22 cellular contexts compared by ENCODE assay signal in the genomic region with DNA sequence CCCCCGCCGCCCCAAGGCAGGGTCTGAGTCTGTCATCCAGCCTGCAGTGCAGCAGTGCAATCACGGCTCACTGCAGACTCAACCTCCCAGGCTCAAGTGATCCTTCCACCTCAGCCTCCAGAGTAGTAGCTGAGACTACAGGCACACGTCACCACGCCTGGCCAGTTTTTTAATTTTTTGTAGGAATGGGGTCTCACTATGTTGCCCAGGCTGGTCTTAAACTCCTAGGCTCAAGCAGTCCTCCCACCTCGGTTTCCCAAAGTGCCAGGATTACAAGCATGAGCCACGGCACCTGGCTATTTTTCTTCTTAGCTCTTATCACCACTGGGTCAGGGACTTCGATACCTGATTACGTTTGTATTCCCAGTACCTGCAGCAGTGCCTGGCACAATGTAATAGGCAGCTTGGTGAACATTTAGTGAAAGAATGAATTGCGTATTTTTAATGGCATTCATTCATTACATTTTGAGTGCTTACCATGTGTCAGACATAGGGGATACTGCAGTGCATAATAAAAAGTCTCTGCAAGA. TPM values are rescaled to one million over a fixed set of nuclear protein-coding genes. Genes with fewer than 3 reads are reported as not detected.
DNase-seq lines count a peak whose midpoint lies in the region; ATAC-seq and TF ChIP-seq lines count a peak whose summit lies in the region.
"Had no signal": no experiment of that assay in that cellular context is flagged by ENCODE, and none has a peak within 500 bp of the region (broad histone marks: within the 10 kb centered on the region; RNA-seq: fewer than 3 reads in every experiment).

No MANE protein-coding gene starts in this region.

- POLR2A ChIA-PET in T-cell (lab: Charles Lee), result no interaction called here

- no peak for ATAC-seq in natural killer cell treated with Interleukin-12 subunit alpha and Interleukin-12 subunit beta and Interleukin-15 and Interleukin-18, amount 100 ng/mL, for 72 hours
- ATAC-seq in natural killer cell, result no peak
- ATAC-seq in T-cell (replicated peaks in 1 of 4), result no peak
- ATAC-seq in aorta (ENCODE audit: low FRiP score), result peak; percentile 10
- no peak for ATAC-seq in activated CD8-positive, alpha-beta memory T cell treated with anti-CD3 and anti-CD28 coated beads, Interleukin-2, amount 10 ng/mL, durations not matched to agents 7 days and 5 days
- ATAC-seq: foreskin keratinocyte, left lung, mucosa of descending colon had no signal

- no peak overlapping the region for H3K4me3 Mint-ChIP-seq in natural killer cell treated with Interleukin-12 subunit alpha and Interleukin-12 subunit beta and Interleukin-15 and Interleukin-18, amount 100 ng/mL, for 72 hours
- H3K4me3 Mint-ChIP-seq in natural killer cell (no peak overlapping the region), T-cell (peak overlapping the region in 1 of 3 donors; percentile 26), endodermal cell (no peak overlapping the region)
- no peak overlapping the region for H3K4me3 Mint-ChIP-seq in activated CD8-positive, alpha-beta memory T cell treated with anti-CD3 and anti-CD28 coated beads, Interleukin-2, amount 10 ng/mL, durations not matched to agents 7 days and 5 days

- H3K4me1 ChIP-seq in endodermal cell (ENCODE audit: control insufficient read depth, insufficient read depth, low read length) (peaks cover 22% of the 10 kb centered on the region), aorta (ENCODE audit: control insufficient read depth in 1 of 2, insufficient read depth in 2 of 2, low read length in 2 of 2) (peaks cover 0 to 15% of the 10 kb centered on the region in 2 donors)

- H3K36me3 ChIP-seq in endodermal cell (ENCODE audit: control insufficient read depth, insufficient read depth, low read length) (no peaks in the 10 kb centered on the region), aorta (ENCODE audit: control insufficient read depth in 1 of 2, insufficient read depth in 2 of 2, low read length in 1 of 2) (no peaks in the 10 kb centered on the region)
- H3K36me3 ChIP-seq: left lung, ovary had no signal

- CTCF ChIA-PET in T-cell (lab: Charles Lee), result interaction anchor here in 1 of 2 donors (0.6 kb wide), 1 partner anchor 103 kb away, joined by 4 read pairs; no protein-coding TSS in a partner anchor
- CTCF ChIA-PET in activated CD8-positive, alpha-beta memory T cell treated with anti-CD3 and anti-CD28 coated beads, Interleukin-2, amount 10 ng/mL, durations not matched to agents 7 days and 5 days (lab: Charles Lee), result no interaction called here

- no peaks in the 10 kb centered on the region for H3K9me3 Mint-ChIP-seq in natural killer cell treated with Interleukin-12 subunit alpha and Interleukin-12 subunit beta and Interleukin-15 and Interleukin-18, amount 100 ng/mL, for 72 hours
- H3K9me3 Mint-ChIP-seq in natural killer cell (no peaks in the 10 kb centered on the region), T-cell (no peaks in the 10 kb centered on the region), endodermal cell (no peaks in the 10 kb centered on the region)
- no peaks in the 10 kb centered on the region for H3K9me3 Mint-ChIP-seq in activated CD8-positive, alpha-beta memory T cell treated with anti-CD3 and anti-CD28 coated beads, Interleukin-2, amount 10 ng/mL, durations not matched to agents 7 days and 5 days (ENCODE audit: low read depth)

- H3K27me3 Mint-ChIP-seq in natural killer cell treated with Interleukin-12 subunit alpha and Interleukin-12 subunit beta and Interleukin-15 and Interleukin-18, amount 100 ng/mL, for 72 hours, result no peaks in the 10 kb centered on the region
- no peaks in the 10 kb centered on the region for H3K27me3 Mint-ChIP-seq in natural killer cell (ENCODE audit: low read depth in 2 of 2)
- no peaks in the 10 kb centered on the region for H3K27me3 Mint-ChIP-seq in T-cell
- no peaks in the 10 kb centered on the region for H3K27me3 Mint-ChIP-seq in endodermal cell (ENCODE audit: insufficient read depth)
- no peaks in the 10 kb centered on the region for H3K27me3 Mint-ChIP-seq in activated CD8-positive, alpha-beta memory T cell treated with anti-CD3 and anti-CD28 coated beads, Interleukin-2, amount 10 ng/mL, durations not matched to agents 7 days and 5 days

- no peaks in the 10 kb centered on the region for H3K27me3 ChIP-seq in endodermal cell (ENCODE audit: control insufficient read depth, insufficient read depth, low read length, poor library complexity, severe bottlenecking)
- no peaks in the 10 kb centered on the region for H3K27me3 ChIP-seq in aorta (ENCODE audit: control insufficient read depth in 1 of 2, insufficient read depth in 2 of 2, low read length in 1 of 2)
- H3K27me3 ChIP-seq: foreskin keratinocyte, left lung, ovary, testis had no signal

- no peak for TF ChIP-seq CTCF in natural killer cell (IDR thresholded peaks at IDR 0.05)
- TF ChIP-seq CTCF in endodermal cell (conservative IDR thresholded peaks at IDR 0.05), result no peak

- DNase-seq in natural killer cell treated with Interleukin-12 subunit alpha and Interleukin-12 subunit beta and Interleukin-15 and Interleukin-18, amount 100 ng/mL, for 72 hours (ENCODE audit: low spot score), result no peak
- DNase-seq in natural killer cell, result no peak
- DNase-seq in T-cell, result no peak
- DNase-seq in endodermal cell, result no peak
- DNase-seq in aorta, result no peak
- DNase-seq in activated CD8-positive, alpha-beta memory T cell treated with anti-CD3 and anti-CD28 coated beads, Interleukin-2, amount 10 ng/mL, durations not matched to agents 7 days and 5 days, result no peak
- DNase-seq in cardiac septum (ENCODE audit: low spot score), result no peak
- DNase-seq in LoVo (ENCODE audit: low spot score), result no peak
- DNase-seq: activated CD8-positive, alpha-beta memory T cell treated with anti-CD3 and anti-CD28 coated beads, Interleukin-2, amount 50 U/mL, for 4 hours; amniotic stem cell; foreskin keratinocyte; GDM1; left lung; MM.1S; mucosa of descending colon; NCI-H187; NCI-H446 treated with DMSO at 0.1 percent for 48 hours; ovary; Right ventricle myocardium superior; stimulated activated CD4-positive, alpha-beta T cell treated with anti-CD3 and anti-CD28 coated beads, Interleukin-2, amount 100 ng/mL, for 48 hours; T-helper 2 cell; testis had no signal

- no peak overlapping the region for H3K4me3 ChIP-seq in endodermal cell (ENCODE audit: low read length)
- no peak overlapping the region for H3K4me3 ChIP-seq in aorta (ENCODE audit: low read length in 2 of 2)
- H3K4me3 ChIP-seq: left lung, mucosa of descending colon, ovary, testis had no signal

- no peaks in the 10 kb centered on the region for H3K36me3 Mint-ChIP-seq in natural killer cell treated with Interleukin-12 subunit alpha and Interleukin-12 subunit beta and Interleukin-15 and Interleukin-18, amount 100 ng/mL, for 72 hours
- H3K36me3 Mint-ChIP-seq in natural killer cell (no peaks in the 10 kb centered on the region), T-cell (no peaks in the 10 kb centered on the region), endodermal cell (ENCODE audit: low read depth) (peaks cover 3% of the 10 kb centered on the region)
- H3K36me3 Mint-ChIP-seq in activated CD8-positive, alpha-beta memory T cell treated with anti-CD3 and anti-CD28 coated beads, Interleukin-2, amount 10 ng/mL, durations not matched to agents 7 days and 5 days, result peaks cover 7% of the 10 kb centered on the region

- H3K9me3 ChIP-seq in endodermal cell (ENCODE audit: control insufficient read depth, low read length) (no peaks in the 10 kb centered on the region), aorta (ENCODE audit: control insufficient read depth, low read length) (no peaks in the 10 kb centered on the region)
- H3K9me3 ChIP-seq: left lung, mucosa of descending colon, ovary, testis had no signal

- intact Hi-C loops in natural killer cell (cut with micrococcal nuclease), result no loop called here
- intact Hi-C loops in aorta (cut with DNase I), result no loop called here
- intact Hi-C loops in cardiac septum (cut with DNase I), result loop anchor here (5.0 kb wide), 1 partner anchor 37 kb away; no protein-coding TSS in a partner anchor

- 92% methylated on average over 8 to 10 of the region's 10 CpGs for whole genome bisulfite sequencing in endodermal cell (ENCODE audit: insufficient coverage in 1 of 2, insufficient read length in 1 of 2), 2 experiments
- WGBS in aorta, 2 donors, result 86 to 88% methylated on average over 10 of the region's 10 CpGs

- peaks cover 57 to 64% of the 10 kb centered on the region in 2 donors for H3K4me1 Mint-ChIP-seq in natural killer cell treated with Interleukin-12 subunit alpha and Interleukin-12 subunit beta and Interleukin-15 and Interleukin-18, amount 100 ng/mL, for 72 hours (ENCODE audit: low read depth in 2 of 2)
- H3K4me1 Mint-ChIP-seq in natural killer cell (peaks cover 58 to 72% of the 10 kb centered on the region in 2 donors), T-cell (peaks cover 76 to 88% (median 83%) of the 10 kb centered on the region in 3 donors), endodermal cell (peaks cover 59% of the 10 kb centered on the region)
- peaks cover 72% of the 10 kb centered on the region for H3K4me1 Mint-ChIP-seq in activated CD8-positive, alpha-beta memory T cell treated with anti-CD3 and anti-CD28 coated beads, Interleukin-2, amount 10 ng/mL, durations not matched to agents 7 days and 5 days

- no peak overlapping the region for H3K9ac ChIP-seq in endodermal cell (ENCODE audit: extremely low read depth, low read length, poor library complexity, severe bottlenecking)

- H3K27ac Mint-ChIP-seq in natural killer cell treated with Interleukin-12 subunit alpha and Interleukin-12 subunit beta and Interleukin-15 and Interleukin-18, amount 100 ng/mL, for 72 hours, result peak overlapping the region; percentile 4 to 18
- H3K27ac Mint-ChIP-seq in natural killer cell (peak overlapping the region in 1 of 2 donors; percentile 48), T-cell (peak overlapping the region; percentile 30 to 50), endodermal cell (peak overlapping the region; percentile 0)
- no peak overlapping the region for H3K27ac Mint-ChIP-seq in activated CD8-positive, alpha-beta memory T cell treated with anti-CD3 and anti-CD28 coated beads, Interleukin-2, amount 10 ng/mL, durations not matched to agents 7 days and 5 days

- no peak overlapping the region for H3K27ac ChIP-seq in endodermal cell (ENCODE audit: low read depth, low read length)
- no peak overlapping the region for H3K27ac ChIP-seq in aorta (ENCODE audit: low read depth in 1 of 2, low read length in 2 of 2)
- H3K27ac ChIP-seq: foreskin keratinocyte, left lung, ovary, testis had no signal

RNA-seq across cellular contexts. Expression of a gene that starts 10.3 kb away (rescaled TPM):
- total RNA-seq in natural killer cell treated with Interleukin-12 subunit alpha and Interleukin-12 subunit beta and Interleukin-15 and Interleukin-18, amount 100 ng/mL, for 72 hours, result 100 to 1,000 TPM; 193 to 369 TPM
- total RNA-seq in natural killer cell (100 to 1,000 TPM; 103 to 117 (median 112) TPM), T-cell (100 to 1,000 TPM; 137 to 201 (median 182) TPM), endodermal cell (100 to 1,000 TPM; 193 to 273 TPM), aorta (100 to 1,000 TPM; 126 to 142 TPM), cardiac septum (160 TPM)
- 115 TPM for polyA plus RNA-seq in endodermal cell (2013, experiment 1 of 2)
- polyA plus RNA-seq in endodermal cell (2013, experiment 2 of 2), result 107 TPM
- 10 to 100 TPM; 15.4 to 22.8 TPM for polyA plus RNA-seq in aorta
- 100 to 1,000 TPM; 212 to 238 TPM for total RNA-seq in activated CD8-positive, alpha-beta memory T cell treated with anti-CD3 and anti-CD28 coated beads, Interleukin-2, amount 10 ng/mL, durations not matched to agents 7 days and 5 days
